In the genomic region with DNA sequence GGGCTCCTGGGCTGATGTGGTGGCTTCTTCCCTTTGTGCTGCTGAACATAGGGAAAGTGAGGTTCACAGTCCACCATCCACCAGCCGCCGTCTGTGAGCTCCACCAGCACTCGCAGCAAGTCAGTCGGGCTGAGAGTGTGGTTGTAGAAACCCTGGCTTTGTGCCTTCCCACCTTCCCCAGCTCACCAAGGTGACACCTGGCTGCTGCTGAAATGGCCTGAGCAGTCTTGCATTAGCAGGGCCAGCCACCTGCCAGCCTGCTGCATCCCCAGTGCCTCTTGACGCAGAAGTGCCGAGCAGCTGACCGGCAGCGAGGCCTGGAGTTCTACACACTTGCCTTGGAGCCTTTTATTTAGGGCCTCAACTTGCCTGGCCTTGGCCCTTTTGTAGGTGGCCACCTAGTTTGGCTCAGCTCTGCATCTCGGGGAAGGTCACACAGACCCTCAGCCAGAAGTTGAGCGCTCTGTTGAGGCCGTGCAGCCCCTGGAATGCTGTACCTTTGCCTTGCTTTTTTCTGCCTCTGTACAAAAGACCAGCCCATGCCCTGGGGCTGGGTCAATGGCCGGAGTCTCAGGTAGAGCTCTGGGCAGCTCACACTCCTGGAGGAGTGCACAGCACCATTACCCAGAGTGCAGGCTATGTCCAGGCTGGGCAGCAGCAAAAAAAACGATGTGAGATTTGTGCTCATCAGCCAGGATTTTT, we compare ENCODE assay signal across 21 cellular contexts.
A peak's percentile ranks its signal among the peaks of the same experiment; 100 is the strongest.
DNase-seq lines count a peak whose midpoint lies in the region; ATAC-seq and TF ChIP-seq lines count a peak whose summit lies in the region.
"Had no signal": no experiment of that assay in that cellular context is flagged by ENCODE, and none has a peak within 500 bp of the region (broad histone marks: within the 10 kb centered on the region; RNA-seq: fewer than 3 reads in every experiment).

No MANE protein-coding gene starts in this region.

- no peaks in the 10 kb centered on the region for H3K4me1 Mint-ChIP-seq in activated naive CD4-positive, alpha-beta T cell treated with anti-CD3 and anti-CD28 coated beads, Interleukin-2, amount 10 ng/mL, durations not matched to agents 7 days and 5 days
- peaks cover 13 to 20% of the 10 kb centered on the region in 2 donors for H3K4me1 Mint-ChIP-seq in stimulated activated naive B cell treated with anti-CD40 and anti-IgM and Interleukin-4, amounts not matched to agents 10 μg/mL and 1 μg/mL and 100 μg/mL, for 72 hours
- H3K4me1 Mint-ChIP-seq: H9, WTC11 had no signal

- H3K36me3 Mint-ChIP-seq in activated naive CD4-positive, alpha-beta T cell treated with anti-CD3 and anti-CD28 coated beads, Interleukin-2, amount 10 ng/mL, durations not matched to agents 7 days and 5 days: peaks cover 41% of the 10 kb centered on the region
- peaks cover 35 to 64% of the 10 kb centered on the region in 2 donors for H3K36me3 Mint-ChIP-seq in stimulated activated naive B cell treated with anti-CD40 and anti-IgM and Interleukin-4, amounts not matched to agents 10 μg/mL and 1 μg/mL and 100 μg/mL, for 72 hours

- H3K27ac Mint-ChIP-seq in activated naive CD4-positive, alpha-beta T cell treated with anti-CD3 and anti-CD28 coated beads, Interleukin-2, amount 10 ng/mL, durations not matched to agents 7 days and 5 days: peak overlapping the region; percentile 4
- peak overlapping the region; percentile 51 for H3K27ac Mint-ChIP-seq in stimulated activated naive B cell treated with anti-CD40 and anti-IgM and Interleukin-4, amounts not matched to agents 10 μg/mL and 1 μg/mL and 100 μg/mL, for 72 hours
- H3K27ac Mint-ChIP-seq: activated T-helper 2 cell treated with anti-CD3 and anti-CD28 coated beads, Interferon-gamma antibody, Interleukin-2, Interleukin-4, amounts not matched to agents 10 μg/mL and 5 μg/mL and 100 μg/mL, durations not matched to agents 14 hours and 24 hours and 36 hours; WTC11 had no signal

- peaks cover 61% of the 10 kb centered on the region for H3K36me3 ChIP-seq in RWPE2 (ENCODE audit: low read depth)

- no peaks in the 10 kb centered on the region for H3K27me3 Mint-ChIP-seq in activated naive CD4-positive, alpha-beta T cell treated with anti-CD3 and anti-CD28 coated beads, Interleukin-2, amount 10 ng/mL, durations not matched to agents 7 days and 5 days
- no peaks in the 10 kb centered on the region for H3K27me3 Mint-ChIP-seq in stimulated activated naive B cell treated with anti-CD40 and anti-IgM and Interleukin-4, amounts not matched to agents 10 μg/mL and 1 μg/mL and 100 μg/mL, for 72 hours
- H3K27me3 Mint-ChIP-seq: CD4-positive, alpha-beta memory T cell had no signal

- CTCF ChIA-PET in activated naive CD4-positive, alpha-beta T cell treated with anti-CD3 and anti-CD28 coated beads, Interleukin-2, amount 10 ng/mL, durations not matched to agents 7 days and 5 days (lab: Charles Lee): interaction anchor here (1.1 to 4.8 kb wide), 7 partner anchors 10 to 398 kb away, joined by 3 to 24 read pairs (median 8); a partner anchor contains a TSS

- H3K27me3 ChIP-seq in RWPE2 (ENCODE audit: insufficient read depth, poor library complexity, severe bottlenecking): no peaks in the 10 kb centered on the region
- H3K27me3 ChIP-seq: dorsolateral prefrontal cortex, upper lobe of left lung had no signal

- H3K9me3 ChIP-seq in RWPE2 (ENCODE audit: severe bottlenecking): no peaks in the 10 kb centered on the region
- H3K9me3 ChIP-seq: upper lobe of left lung had no signal

- peaks cover 19% of the 10 kb centered on the region for H3K4me1 ChIP-seq in RWPE2 (ENCODE audit: insufficient read depth, poor library complexity, severe bottlenecking)

- TF ChIP-seq POLR2A in GM19193 (IDR thresholded peaks at IDR 0.05; ENCODE audit: extremely low read depth, insufficient read depth, insufficient read length): peak; percentile 17

- ATAC-seq in RWPE2 (ENCODE audit: low read depth): peak; percentile 30
- ATAC-seq in stimulated activated naive B cell treated with anti-CD40 and anti-IgM and Interleukin-4, amounts not matched to agents 10 μg/mL and 1 μg/mL and 100 μg/mL, for 72 hours (replicated peaks): no peak
- ATAC-seq in GM18870 (IDR thresholded peaks at IDR 0.05; ENCODE audit: unreplicated experiment): no peak
- ATAC-seq: WTC11 had no signal

- no peaks in the 10 kb centered on the region for H3K9me3 Mint-ChIP-seq in activated naive CD4-positive, alpha-beta T cell treated with anti-CD3 and anti-CD28 coated beads, Interleukin-2, amount 10 ng/mL, durations not matched to agents 7 days and 5 days
- no peaks in the 10 kb centered on the region for H3K9me3 Mint-ChIP-seq in stimulated activated naive B cell treated with anti-CD40 and anti-IgM and Interleukin-4, amounts not matched to agents 10 μg/mL and 1 μg/mL and 100 μg/mL, for 72 hours
- H3K9me3 Mint-ChIP-seq: activated T-helper 2 cell treated with anti-CD3 and anti-CD28 coated beads, Interferon-gamma antibody, Interleukin-2, Interleukin-4, amounts not matched to agents 10 μg/mL and 5 μg/mL and 100 μg/mL, durations not matched to agents 14 hours and 24 hours and 36 hours; CD4-positive, alpha-beta memory T cell; WTC11 had no signal

- no peak overlapping the region for H3K4me3 ChIP-seq in RWPE2 (ENCODE audit: severe bottlenecking)
- H3K4me3 ChIP-seq: dorsolateral prefrontal cortex, upper lobe of left lung had no signal

- H3K27ac ChIP-seq in RWPE2 (ENCODE audit: poor library complexity, severe bottlenecking): peak overlapping the region; percentile 75
- H3K27ac ChIP-seq: dorsolateral prefrontal cortex, epithelial cell of prostate had no signal

- DNase-seq in activated naive CD4-positive, alpha-beta T cell treated with anti-CD3 and anti-CD28 coated beads, Interleukin-2, amount 10 ng/mL, durations not matched to agents 7 days and 5 days: no peak
- DNase-seq in activated naive CD4-positive, alpha-beta T cell (lab: John Stamatoyannopoulos, UW): no peak
- peak; percentile 76 for DNase-seq in RWPE2 (ENCODE audit: low spot score)
- DNase-seq in stimulated activated naive B cell treated with anti-CD40 and anti-IgM and Interleukin-4, amounts not matched to agents 10 μg/mL and 1 μg/mL and 100 μg/mL, for 72 hours: no peak
- DNase-seq in DMS 273 treated with DMSO at 0.1 percent for 48 hours (lab: John Stamatoyannopoulos, UW): no peak
- DNase-seq in HPDE6-E6E7 (ENCODE audit: extremely low spot score): no peak
- DNase-seq: amniotic stem cell; CD4-positive, alpha-beta memory T cell; dorsolateral prefrontal cortex; EL; H9; NCI-H446; SIG-M5; stimulated activated naive CD4-positive, alpha-beta T cell treated with Interleukin-2 at 50 U/mL for 16 hours; T-helper 2 cell; upper lobe of left lung had no signal

- no peak for TF ChIP-seq CTCF in RWPE2 (IDR thresholded peaks at IDR 0.05; ENCODE audit: poor library complexity, severe bottlenecking)

- no peak overlapping the region for H3K4me3 Mint-ChIP-seq in activated naive CD4-positive, alpha-beta T cell treated with anti-CD3 and anti-CD28 coated beads, Interleukin-2, amount 10 ng/mL, durations not matched to agents 7 days and 5 days
- no peak overlapping the region for H3K4me3 Mint-ChIP-seq in stimulated activated naive B cell treated with anti-CD40 and anti-IgM and Interleukin-4, amounts not matched to agents 10 μg/mL and 1 μg/mL and 100 μg/mL, for 72 hours
- H3K4me3 Mint-ChIP-seq: CD4-positive, alpha-beta memory T cell; H9; WTC11 had no signal
